ENCODE assay signal across 1 cellular context in genomic region chr3:193176690-193177089, GRCh38.
TF ChIP-seq lines count a peak whose summit lies in the region.

No MANE protein-coding gene starts in this region.

TF ChIP-seq in GM23338, 12 proteins besides CTCF, POLR2A, EP300 and RAD21 (continued from another document):
- TF ChIP-seq, protein P1, sequence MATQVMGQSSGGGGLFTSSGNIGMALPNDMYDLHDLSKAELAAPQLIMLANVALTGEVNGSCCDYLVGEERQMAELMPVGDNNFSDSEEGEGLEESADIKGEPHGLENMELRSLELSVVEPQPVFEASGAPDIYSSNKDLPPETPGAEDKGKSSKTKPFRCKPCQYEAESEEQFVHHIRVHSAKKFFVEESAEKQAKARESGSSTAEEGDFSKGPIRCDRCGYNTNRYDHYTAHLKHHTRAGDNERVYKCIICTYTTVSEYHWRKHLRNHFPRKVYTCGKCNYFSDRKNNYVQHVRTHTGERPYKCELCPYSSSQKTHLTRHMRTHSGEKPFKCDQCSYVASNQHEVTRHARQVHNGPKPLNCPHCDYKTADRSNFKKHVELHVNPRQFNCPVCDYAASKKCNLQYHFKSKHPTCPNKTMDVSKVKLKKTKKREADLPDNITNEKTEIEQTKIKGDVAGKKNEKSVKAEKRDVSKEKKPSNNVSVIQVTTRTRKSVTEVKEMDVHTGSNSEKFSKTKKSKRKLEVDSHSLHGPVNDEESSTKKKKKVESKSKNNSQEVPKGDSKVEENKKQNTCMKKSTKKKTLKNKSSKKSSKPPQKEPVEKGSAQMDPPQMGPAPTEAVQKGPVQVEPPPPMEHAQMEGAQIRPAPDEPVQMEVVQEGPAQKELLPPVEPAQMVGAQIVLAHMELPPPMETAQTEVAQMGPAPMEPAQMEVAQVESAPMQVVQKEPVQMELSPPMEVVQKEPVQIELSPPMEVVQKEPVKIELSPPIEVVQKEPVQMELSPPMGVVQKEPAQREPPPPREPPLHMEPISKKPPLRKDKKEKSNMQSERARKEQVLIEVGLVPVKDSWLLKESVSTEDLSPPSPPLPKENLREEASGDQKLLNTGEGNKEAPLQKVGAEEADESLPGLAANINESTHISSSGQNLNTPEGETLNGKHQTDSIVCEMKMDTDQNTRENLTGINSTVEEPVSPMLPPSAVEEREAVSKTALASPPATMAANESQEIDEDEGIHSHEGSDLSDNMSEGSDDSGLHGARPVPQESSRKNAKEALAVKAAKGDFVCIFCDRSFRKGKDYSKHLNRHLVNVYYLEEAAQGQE (IDR thresholded peaks at IDR 0.05; ENCODE audit: unreplicated experiment), result no peak
- TF ChIP-seq STAT1 (IDR thresholded peaks at IDR 0.05; ENCODE audit: unreplicated experiment) (no peak), ZNF331 (CRISPR knock-in tag; IDR thresholded peaks at IDR 0.05; ENCODE audit: low read depth) (no peak), ETS1 (IDR thresholded peaks at IDR 0.05) (no peak), POLR2AphosphoS5 (IDR thresholded peaks at IDR 0.05; ENCODE audit: low read depth) (no peak), CREB1 (CRISPR knock-in tag; IDR thresholded peaks at IDR 0.05; ENCODE audit: low read depth) (no peak)
TF ChIP-seq in GM23338: peak in this region for 0.
